23 cellular contexts compared by ENCODE assay signal in the genomic region with DNA sequence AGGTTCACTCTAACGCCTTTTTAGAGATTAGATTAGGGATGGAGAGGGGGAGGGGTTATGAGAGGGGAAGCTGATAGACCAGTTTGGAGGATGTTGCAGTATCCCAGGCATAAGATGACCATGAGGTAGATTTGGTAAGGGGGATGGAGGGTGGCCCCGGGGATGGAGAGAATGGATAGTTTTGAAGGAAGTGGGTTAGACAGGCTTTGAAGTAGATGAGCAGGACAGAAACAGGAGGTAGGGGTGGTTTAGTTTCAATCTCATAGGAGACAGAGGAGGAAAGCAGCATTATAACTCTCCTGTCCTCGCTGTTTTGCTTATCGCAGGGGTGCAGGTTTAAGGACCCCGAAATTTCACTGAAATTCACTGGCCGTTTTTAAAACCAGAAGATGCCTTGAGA. TPM values are rescaled to one million over a fixed set of nuclear protein-coding genes. Genes with fewer than 3 reads are reported as not detected.
DNase-seq lines count a peak whose midpoint lies in the region; ATAC-seq, FAIRE-seq and TF ChIP-seq lines count a peak whose summit lies in the region.
"Had no signal": no experiment of that assay in that cellular context is flagged by ENCODE, and none has a peak within 500 bp of the region (broad histone marks: within the 10 kb centered on the region; RNA-seq: fewer than 3 reads in every experiment).

No MANE protein-coding gene starts in this region.

- H2AFZ ChIP-seq in Loucy (ENCODE audit: low read length) (no peak overlapping the region), neural progenitor cell (replicated peaks) (no peak overlapping the region)

- H3K4me2 ChIP-seq in Loucy (ENCODE audit: low read depth, low read length, poor library complexity, severe bottlenecking), result peak overlapping the region; percentile 7
- no peak overlapping the region for H3K4me2 ChIP-seq in neural progenitor cell

- H3K4me1 Mint-ChIP-seq in activated T-cell treated with anti-CD3 and anti-CD28 coated beads, Interleukin-2, amount 50 U/mL, for 4 hours (ENCODE audit: low read depth), result peaks cover 72% of the 10 kb centered on the region
- H3K4me1 Mint-ChIP-seq in activated naive CD8-positive, alpha-beta T cell (ENCODE audit: low read depth), result peaks cover 75% of the 10 kb centered on the region
- peaks cover 27% of the 10 kb centered on the region for H3K4me1 Mint-ChIP-seq in neural progenitor cell

- H3K27ac ChIP-seq in neural progenitor cell (no peak overlapping the region), caudate nucleus (ENCODE audit: low read depth, low read length) (no peak overlapping the region)
- H3K27ac ChIP-seq: body of pancreas, C4-2B, tibial artery had no signal

- no peaks in the 10 kb centered on the region for H3K9me2 ChIP-seq in Loucy (replicated peaks; ENCODE audit: low read depth, low read length)

- peak overlapping the region; percentile 33 for H3K4me3 Mint-ChIP-seq in activated T-cell treated with anti-CD3 and anti-CD28 coated beads, Interleukin-2, amount 50 U/mL, for 4 hours
- peak overlapping the region; percentile 62 for H3K4me3 Mint-ChIP-seq in activated naive CD8-positive, alpha-beta T cell
- H3K4me3 Mint-ChIP-seq in neural progenitor cell, result no peak overlapping the region
- H3K4me3 Mint-ChIP-seq: endodermal cell, memory B cell, natural killer cell had no signal

- H3K9ac ChIP-seq in Loucy (ENCODE audit: low read depth, low read length, poor library complexity, severe bottlenecking) (no peak overlapping the region), neural progenitor cell (no peak overlapping the region)

- no peaks in the 10 kb centered on the region for H3K27me3 Mint-ChIP-seq in activated T-cell treated with anti-CD3 and anti-CD28 coated beads, Interleukin-2, amount 50 U/mL, for 4 hours (ENCODE audit: low read depth)
- no peaks in the 10 kb centered on the region for H3K27me3 Mint-ChIP-seq in activated naive CD8-positive, alpha-beta T cell
- H3K27me3 Mint-ChIP-seq in neural progenitor cell (ENCODE audit: insufficient read depth, low read depth), result peaks cover 2% of the 10 kb centered on the region
- H3K27me3 Mint-ChIP-seq: memory B cell had no signal

- H4K20me1 ChIP-seq in Loucy (ENCODE audit: insufficient read depth, low read length, poor library complexity, severe bottlenecking), result no peaks in the 10 kb centered on the region
- H4K20me1 ChIP-seq in neural progenitor cell (ENCODE audit: low read depth), result peaks cover 20% of the 10 kb centered on the region

- H3K4me1 ChIP-seq in Loucy (ENCODE audit: insufficient read depth, low read length, poor library complexity, severe bottlenecking) (peaks cover 25% of the 10 kb centered on the region), neural progenitor cell (peaks cover 36% of the 10 kb centered on the region)

- H3K4me3 ChIP-seq in Loucy (ENCODE audit: low read length, poor library complexity, severe bottlenecking) (no peak overlapping the region), neural progenitor cell (no peak overlapping the region)
- H3K4me3 ChIP-seq: body of pancreas, tibial artery had no signal

- H3K36me3 ChIP-seq in Loucy (ENCODE audit: insufficient read depth, low read length), result peaks cover 35% of the 10 kb centered on the region; the same call in 1 of the 2 replicates
- H3K36me3 ChIP-seq in neural progenitor cell, result no peaks in the 10 kb centered on the region

- DNase-seq in activated T-cell treated with anti-CD3 and anti-CD28 coated beads, Interleukin-2, amount 50 U/mL, for 4 hours, result no peak
- no peak for DNase-seq in activated T-cell treated with anti-CD3 and anti-CD28 coated beads for 4 hours
- no peak for DNase-seq in neural progenitor cell (ENCODE audit: low spot score)
- no peak for DNase-seq in caudate nucleus (lab: John Stamatoyannopoulos, UW)
- no peak for DNase-seq in HTR-8/SVneo (ENCODE audit: insufficient read length, low spot score)
- no peak for DNase-seq in GM10266 (ENCODE audit: extremely low spot score)
- DNase-seq: body of pancreas, DMS153, endodermal cell, GDM1, GOT3, left cardiac atrium, natural killer cell, NCI-H748 treated with DMSO at 0.1 percent for 48 hours, PC-3, posterior cingulate gyrus, SHP77, tibial artery had no signal

- H3F3A ChIP-seq in Loucy (ENCODE audit: low read depth) (no peaks in the 10 kb centered on the region), neural progenitor cell (ENCODE audit: low read depth) (peaks cover 35% of the 10 kb centered on the region)

- peak overlapping the region; percentile 89 for H3K27ac Mint-ChIP-seq in activated naive CD8-positive, alpha-beta T cell
- H3K27ac Mint-ChIP-seq in neural progenitor cell, result peak overlapping the region; percentile 39

- TF ChIP-seq CTCF in Loucy (conservative IDR thresholded peaks at IDR 0.05; ENCODE audit: low read length) (no peak), neural progenitor cell (IDR thresholded peaks at IDR 0.05) (no peak), GM10266 (IDR thresholded peaks at IDR 0.05; ENCODE audit: control insufficient read depth, insufficient read depth, low read depth, missing control alignments) (no peak)

- H3K27me3 ChIP-seq in Loucy (ENCODE audit: insufficient read depth, low read length, poor library complexity, severe bottlenecking) (no peaks in the 10 kb centered on the region), neural progenitor cell (no peaks in the 10 kb centered on the region)
- H3K27me3 ChIP-seq: body of pancreas, tibial artery had no signal

- H3K36me3 Mint-ChIP-seq in activated T-cell treated with anti-CD3 and anti-CD28 coated beads, Interleukin-2, amount 50 U/mL, for 4 hours (ENCODE audit: insufficient read depth), result peaks cover 42% of the 10 kb centered on the region
- peaks cover 13% of the 10 kb centered on the region for H3K36me3 Mint-ChIP-seq in activated naive CD8-positive, alpha-beta T cell
- H3K36me3 Mint-ChIP-seq in neural progenitor cell, result peaks cover 6% of the 10 kb centered on the region
- H3K36me3 Mint-ChIP-seq: natural killer cell had no signal

- H3K9me3 Mint-ChIP-seq in activated T-cell treated with anti-CD3 and anti-CD28 coated beads, Interleukin-2, amount 50 U/mL, for 4 hours, result no peaks in the 10 kb centered on the region
- no peaks in the 10 kb centered on the region for H3K9me3 Mint-ChIP-seq in activated naive CD8-positive, alpha-beta T cell (ENCODE audit: low read depth)
- no peaks in the 10 kb centered on the region for H3K9me3 Mint-ChIP-seq in neural progenitor cell
- H3K9me3 Mint-ChIP-seq: endodermal cell, memory B cell, natural killer cell had no signal

- no peak for FAIRE-seq in HTR-8/SVneo (lab: Jason Lieb, UNC)

- ATAC-seq in activated T-cell treated with anti-CD3 and anti-CD28 coated beads, Interleukin-2, amount 50 U/mL, for 4 hours, result peak in 1 of 2 donors; percentile 61
- ATAC-seq: body of pancreas, left cardiac atrium, natural killer cell, PC-3, sciatic nerve had no signal

- H3K9me3 ChIP-seq in Loucy (ENCODE audit: insufficient read depth, low read depth, low read length), result no peaks in the 10 kb centered on the region
- H3K9me3 ChIP-seq in neural progenitor cell (ENCODE audit: low read depth), result no peaks in the 10 kb centered on the region
- H3K9me3 ChIP-seq: body of pancreas, tibial artery had no signal

- H3K79me2 ChIP-seq in Loucy (ENCODE audit: insufficient read depth, low read length) (peaks cover 74% of the 10 kb centered on the region), neural progenitor cell (ENCODE audit: low read depth) (peaks cover 55% of the 10 kb centered on the region)

RNA-seq across cellular contexts. Expression of gene UBIAD1, which starts 11.8 kb away (rescaled TPM):
- 10 to 100 TPM; 46.1 to 57.8 (median 47.4) TPM for total RNA-seq in activated T-cell treated with anti-CD3 and anti-CD28 coated beads, Interleukin-2, amount 50 U/mL, for 4 hours
- total RNA-seq in neural progenitor cell (ENCODE audit: low replicate concordance), result 11.0 and 17.7 TPM in 2 replicates

RNA-seq across cellular contexts. Expression of gene MTOR, which starts 22.4 kb away (rescaled TPM):
- total RNA-seq in activated T-cell treated with anti-CD3 and anti-CD28 coated beads, Interleukin-2, amount 50 U/mL, for 4 hours, result 10 to 100 TPM; 46.4 to 49.6 (median 47.9) TPM
- total RNA-seq in neural progenitor cell (ENCODE audit: low replicate concordance), result 55.8 and 69.1 TPM in 2 replicates
